29 cellular contexts compared by ENCODE assay signal in the genomic region with DNA sequence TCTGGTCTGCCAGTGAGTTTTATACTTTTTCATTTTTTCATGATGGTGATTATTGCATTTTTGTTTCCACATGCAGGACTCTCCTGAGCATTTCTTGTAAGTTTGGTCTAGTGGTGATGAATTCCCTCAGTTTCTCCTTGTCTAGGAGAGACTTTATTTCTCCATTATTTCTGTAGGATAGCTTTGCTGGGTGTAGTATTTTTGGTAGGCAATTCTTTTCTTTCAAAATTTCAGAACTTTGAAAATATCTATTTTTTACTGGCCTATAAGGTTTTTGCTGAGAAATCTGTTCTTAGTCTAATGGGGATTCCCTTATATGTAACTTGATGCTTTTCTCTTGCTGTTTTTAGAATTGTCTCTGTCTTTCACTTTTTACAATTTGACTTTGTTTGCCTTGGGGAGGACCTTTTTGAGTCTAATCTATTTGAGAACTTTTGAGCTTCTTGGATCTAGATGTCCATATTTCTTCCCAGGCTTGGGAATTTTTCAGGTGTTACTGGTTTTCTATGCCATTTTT.
"Had no signal": no experiment of that assay in that cellular context is flagged by ENCODE, and none has a peak within 500 bp of the region (broad histone marks: within the 10 kb centered on the region; RNA-seq: fewer than 3 reads in every experiment).

No MANE protein-coding gene starts in this region.

- H3K4me1 Mint-ChIP-seq: nephron progenitor cell; neural progenitor cell; stimulated activated effector memory CD8-positive, alpha-beta T cell treated with anti-CD3 and anti-CD28 coated beads, Interleukin-12 subunit alpha, Interleukin-12 subunit beta, amount 100 ng/mL, for 72 hours had no signal

- H3K4me1 ChIP-seq: neural progenitor cell, parathyroid adenoma, psoas muscle, right lobe of liver, sigmoid colon, stomach, thyroid gland, tibial nerve, upper lobe of right lung, uterus had no signal

- H3K9ac ChIP-seq: neural progenitor cell, parathyroid adenoma had no signal

- H3K9me3 ChIP-seq: ovary, right lobe of liver, thyroid gland had no signal

- H3K27ac Mint-ChIP-seq: naive thymus-derived CD8-positive, alpha-beta T cell; natural killer cell treated with Interleukin-12 subunit alpha and Interleukin-12 subunit beta and Interleukin-15 and Interleukin-18, amount 100 ng/mL, for 72 hours; nephron progenitor cell; neural progenitor cell; progenitor cell of endocrine pancreas; stimulated activated effector memory CD8-positive, alpha-beta T cell treated with anti-CD3 and anti-CD28 coated beads, Interleukin-12 subunit alpha, Interleukin-12 subunit beta, amount 100 ng/mL, for 72 hours; stimulated activated naive CD8-positive, alpha-beta T cell treated with anti-CD3 and anti-CD28 coated beads, Interleukin-15, Interleukin-2, amounts not matched to agents 100 ng/mL and 50 ng/mL, for 24 hours had no signal

- DNase-seq: naive thymus-derived CD8-positive, alpha-beta T cell; nephron progenitor cell; occipital lobe; ovary; posterior cingulate gyrus; psoas muscle; right cardiac atrium; right lobe of liver; sigmoid colon; small intestine; stimulated activated CD4-positive, alpha-beta T cell treated with anti-CD3 and anti-CD28 coated beads, Interleukin-15, amount 100 ng/mL, for 24 hours; stimulated activated CD4-positive, alpha-beta T cell treated with anti-CD3 and anti-CD28 coated beads, Interleukin-2, amount 100 ng/mL, for 24 hours; stimulated activated CD4-positive, alpha-beta T cell treated with anti-CD3 and anti-CD28 coated beads, Interleukin-2, amount 100 ng/mL, for 48 hours; stimulated activated CD4-positive, alpha-beta T cell treated with anti-CD3 and anti-CD28 coated beads, Interleukin-4, amount 100 ng/mL, for 24 hours; stimulated activated naive B cell treated with anti-CD40 and anti-IgM and Interleukin-4, amounts not matched to agents 10 μg/mL and 1 μg/mL and 100 μg/mL, for 72 hours; stimulated activated naive CD4-positive, alpha-beta T cell treated with Interleukin-2 at 50 U/mL for 16 hours; stomach; thyroid gland; trophoblast cell; upper lobe of right lung; uterus had no signal

- H3K27me3 ChIP-seq: neural progenitor cell, ovary, right lobe of liver, sigmoid colon, stomach, thyroid gland, tibial nerve, upper lobe of right lung, uterus had no signal

- H3K36me3 ChIP-seq: ovary, right lobe of liver, thoracic aorta, thyroid gland, uterus had no signal

- ATAC-seq: naive thymus-derived CD8-positive, alpha-beta T cell; natural killer cell treated with Interleukin-12 subunit alpha and Interleukin-12 subunit beta and Interleukin-15 and Interleukin-18, amount 100 ng/mL, for 72 hours; psoas muscle; right cardiac atrium; right lobe of liver; stimulated activated effector memory CD8-positive, alpha-beta T cell treated with anti-CD3 and anti-CD28 coated beads, Interleukin-12 subunit alpha, Interleukin-12 subunit beta, amount 100 ng/mL, for 72 hours; stimulated activated naive B cell treated with anti-CD40 and anti-IgM and Interleukin-4, amounts not matched to agents 10 μg/mL and 1 μg/mL and 100 μg/mL, for 72 hours; upper lobe of right lung had no signal

- H3K27me3 Mint-ChIP-seq: naive thymus-derived CD8-positive, alpha-beta T cell; natural killer cell treated with Interleukin-12 subunit alpha and Interleukin-12 subunit beta and Interleukin-15 and Interleukin-18, amount 100 ng/mL, for 72 hours; progenitor cell of endocrine pancreas; stimulated activated naive B cell treated with anti-CD40 and anti-IgM and Interleukin-4, amounts not matched to agents 10 μg/mL and 1 μg/mL and 100 μg/mL, for 72 hours; stimulated activated naive CD8-positive, alpha-beta T cell treated with anti-CD3 and anti-CD28 coated beads, Interleukin-15, Interleukin-2, amounts not matched to agents 100 ng/mL and 50 ng/mL, for 24 hours had no signal

- H3K4me3 ChIP-seq: neural progenitor cell, ovary, psoas muscle, right lobe of liver, sigmoid colon, stomach, thoracic aorta, thyroid gland, tibial nerve, upper lobe of right lung, uterus had no signal

- H3K4me3 Mint-ChIP-seq: naive thymus-derived CD8-positive, alpha-beta T cell; natural killer cell treated with Interleukin-12 subunit alpha and Interleukin-12 subunit beta and Interleukin-15 and Interleukin-18, amount 100 ng/mL, for 72 hours; nephron progenitor cell; neural progenitor cell; stimulated activated effector memory CD8-positive, alpha-beta T cell treated with anti-CD3 and anti-CD28 coated beads, Interleukin-12 subunit alpha, Interleukin-12 subunit beta, amount 100 ng/mL, for 72 hours; stimulated activated naive B cell treated with anti-CD40 and anti-IgM and Interleukin-4, amounts not matched to agents 10 μg/mL and 1 μg/mL and 100 μg/mL, for 72 hours; stimulated activated naive CD8-positive, alpha-beta T cell treated with anti-CD3 and anti-CD28 coated beads, Interleukin-15, Interleukin-2, amounts not matched to agents 100 ng/mL and 50 ng/mL, for 24 hours had no signal

- H3K27ac ChIP-seq: neural progenitor cell, ovary, parathyroid adenoma, psoas muscle, right lobe of liver, sigmoid colon, stomach, thoracic aorta, thyroid gland, tibial nerve, upper lobe of right lung, uterus had no signal
